Comparison of ENCODE assay signal across 14 cellular contexts in the genomic region with DNA sequence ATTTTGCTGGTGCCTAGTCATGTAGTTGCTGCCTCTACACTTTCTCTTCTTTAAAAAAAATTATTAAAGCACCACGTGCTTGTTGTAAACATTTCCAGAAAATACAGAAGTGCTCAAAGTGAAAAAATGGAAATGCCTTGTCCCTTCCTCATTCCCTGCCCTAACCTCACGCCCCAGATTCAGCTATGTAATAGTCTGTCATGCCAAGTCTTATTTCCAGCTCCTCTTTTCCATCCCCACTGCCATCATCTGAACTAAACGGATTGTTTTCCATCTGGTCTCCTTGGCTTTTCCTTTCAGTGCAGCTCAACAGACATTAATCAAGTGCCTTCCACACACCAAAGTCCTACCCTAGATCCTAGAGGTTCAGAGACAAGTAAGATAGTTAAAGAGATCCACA. TPM values are rescaled to one million over a fixed set of nuclear protein-coding genes. Genes with fewer than 3 reads are reported as not detected.
A peak's percentile ranks its signal among the peaks of the same experiment; 100 is the strongest.
DNase-seq lines count a peak whose midpoint lies in the region; ATAC-seq and TF ChIP-seq lines count a peak whose summit lies in the region.
"Had no signal": no experiment of that assay in that cellular context is flagged by ENCODE, and none has a peak within 500 bp of the region (broad histone marks: within the 10 kb centered on the region; RNA-seq: fewer than 3 reads in every experiment).

No MANE protein-coding gene starts in this region.

- peak overlapping the region; percentile 11 to 73 for H3K4me3 Mint-ChIP-seq in CD14-positive monocyte
- H3K4me3 Mint-ChIP-seq in activated T-helper 17 cell treated with anti-CD3 and anti-CD28 coated beads, Interleukin-2, amount 50 U/mL, for 72 hours: no peak overlapping the region
- no peak overlapping the region for H3K4me3 Mint-ChIP-seq in activated CD4-positive, alpha-beta memory T cell treated with anti-CD3 and anti-CD28 coated beads for 36 hours

- H3K36me3 Mint-ChIP-seq in CD14-positive monocyte: peaks cover 2% of the 10 kb centered on the region in 2 donors
- no peaks in the 10 kb centered on the region for H3K36me3 Mint-ChIP-seq in activated T-helper 17 cell treated with anti-CD3 and anti-CD28 coated beads, Interleukin-2, amount 50 U/mL, for 72 hours (ENCODE audit: low read depth)
- H3K36me3 Mint-ChIP-seq in activated CD4-positive, alpha-beta memory T cell treated with anti-CD3 and anti-CD28 coated beads for 36 hours: no peaks in the 10 kb centered on the region

- DNase-seq in CD14-positive monocyte (ENCODE audit: low spot score) (no peak), left cardiac atrium (no peak), midbrain (lab: John Stamatoyannopoulos, UW) (no peak), NCI-H446 (lab: John Stamatoyannopoulos, UW) (no peak)
- DNase-seq in activated CD4-positive, alpha-beta memory T cell treated with anti-CD3 and anti-CD28 coated beads for 36 hours: no peak
- DNase-seq: activated CD8-positive, alpha-beta memory T cell treated with anti-CD3 and anti-CD28 coated beads, Interleukin-2, amount 50 U/mL, for 4 hours; H7; KG1; PC-9; T-helper 9 cell had no signal

- no peaks in the 10 kb centered on the region for H3K27me3 ChIP-seq in rectal smooth muscle tissue (ENCODE audit: control insufficient read depth, insufficient read depth, low read length)

- peaks cover 0 to 5% (median 0%) of the 10 kb centered on the region in 7 donors for H3K9me3 Mint-ChIP-seq in CD14-positive monocyte
- no peaks in the 10 kb centered on the region for H3K9me3 Mint-ChIP-seq in activated T-helper 17 cell treated with anti-CD3 and anti-CD28 coated beads, Interleukin-2, amount 50 U/mL, for 72 hours
- H3K9me3 Mint-ChIP-seq in activated CD4-positive, alpha-beta memory T cell treated with anti-CD3 and anti-CD28 coated beads for 36 hours: no peaks in the 10 kb centered on the region

- peaks cover 35% of the 10 kb centered on the region for H3K4me1 Mint-ChIP-seq in CD14-positive monocyte
- peaks cover 16% of the 10 kb centered on the region for H3K4me1 Mint-ChIP-seq in activated T-helper 17 cell treated with anti-CD3 and anti-CD28 coated beads, Interleukin-2, amount 50 U/mL, for 72 hours
- H3K4me1 Mint-ChIP-seq in activated CD4-positive, alpha-beta memory T cell treated with anti-CD3 and anti-CD28 coated beads for 36 hours (ENCODE audit: low read depth): peaks cover 14% of the 10 kb centered on the region

- no peak for TF ChIP-seq CTCF in CD14-positive monocyte (IDR thresholded peaks at IDR 0.05)

- CTCF ChIA-PET in activated CD4-positive, alpha-beta memory T cell treated with anti-CD3 and anti-CD28 coated beads for 36 hours (lab: Charles Lee): interaction anchor here (0.8 to 1.2 kb wide), 4 partner anchors 21 to 519 kb away, joined by 3 to 4 read pairs (median 3); partner anchors contain the start of gene IQGAP1

- POLR2A ChIA-PET in activated CD4-positive, alpha-beta memory T cell treated with anti-CD3 and anti-CD28 coated beads for 36 hours (lab: Charles Lee): no interaction called here

- no peak overlapping the region for H3K9ac ChIP-seq in rectal smooth muscle tissue (ENCODE audit: low read length)

- H3K4me3 ChIP-seq in rectal smooth muscle tissue (ENCODE audit: low read length): no peak overlapping the region
- H3K4me3 ChIP-seq: PC-9 had no signal

- H3K27ac Mint-ChIP-seq in CD14-positive monocyte: peak overlapping the region; percentile 65 to 91 (median 88)
- peak overlapping the region; percentile 20 for H3K27ac Mint-ChIP-seq in activated T-helper 17 cell treated with anti-CD3 and anti-CD28 coated beads, Interleukin-2, amount 50 U/mL, for 72 hours
- no peak overlapping the region for H3K27ac Mint-ChIP-seq in activated CD4-positive, alpha-beta memory T cell treated with anti-CD3 and anti-CD28 coated beads for 36 hours

- H3K27me3 Mint-ChIP-seq in CD14-positive monocyte (ENCODE audit: low read depth in 3 of 3): peaks cover 3 to 9% (median 5%) of the 10 kb centered on the region in 3 donors
- H3K27me3 Mint-ChIP-seq in activated T-helper 17 cell treated with anti-CD3 and anti-CD28 coated beads, Interleukin-2, amount 50 U/mL, for 72 hours: no peaks in the 10 kb centered on the region
- no peaks in the 10 kb centered on the region for H3K27me3 Mint-ChIP-seq in activated CD4-positive, alpha-beta memory T cell treated with anti-CD3 and anti-CD28 coated beads for 36 hours

- peak overlapping the region; percentile 77 for H3K27ac ChIP-seq in rectal smooth muscle tissue (ENCODE audit: low read depth, low read length)
- H3K27ac ChIP-seq: C4-2B, PC-9 had no signal

- H3K4me1 ChIP-seq in rectal smooth muscle tissue (ENCODE audit: control insufficient read depth, insufficient read depth, low read length): peaks cover 18% of the 10 kb centered on the region

- ATAC-seq in activated T-helper 17 cell treated with anti-CD3 and anti-CD28 coated beads, Interleukin-2, amount 50 U/mL, for 72 hours (replicated peaks): no peak
- peak; percentile 66 to 69 for ATAC-seq in left cardiac atrium
- ATAC-seq in HG03442 (IDR thresholded peaks at IDR 0.05; ENCODE audit: unreplicated experiment): no peak

- no peaks in the 10 kb centered on the region for H3K36me3 ChIP-seq in rectal smooth muscle tissue (ENCODE audit: control insufficient read depth, insufficient read depth, low read length)

- intact Hi-C loops in CD14-positive monocyte (cut with micrococcal nuclease) (loop anchor here in 1 of 2 donors (5.0 to 10.0 kb wide), 2 partner anchors 40 to 47 kb away; no protein-coding TSS in a partner anchor), left cardiac atrium (cut with DNase I) (loop anchor here in 1 of 2 donors (10.0 kb wide), 1 partner anchor 117 kb away; no protein-coding TSS in a partner anchor)
- intact Hi-C loops in activated CD4-positive, alpha-beta memory T cell treated with anti-CD3 and anti-CD28 coated beads for 36 hours (cut with micrococcal nuclease): no loop called here

RNA-seq across cellular contexts. Expression of gene ZNF774, which starts 15.5 kb away (rescaled TPM):
- polyA plus RNA-seq in CD14-positive monocyte: under 1 TPM in 1 of 2 donors, not detected in 1; 0.12 TPM
- under 1 TPM; 0.69 to 0.82 TPM for total RNA-seq in activated T-helper 17 cell treated with anti-CD3 and anti-CD28 coated beads, Interleukin-2, amount 50 U/mL, for 72 hours
- total RNA-seq in left cardiac atrium: 1 to 10 TPM; 3.6 to 3.7 TPM
- 1 to 10 TPM in 1 of 2 experiments, under 1 TPM in 1; 0.68 to 1.1 TPM for total RNA-seq in activated CD4-positive, alpha-beta memory T cell treated with anti-CD3 and anti-CD28 coated beads for 36 hours

RNA-seq across cellular contexts. Expression of gene IQGAP1, which starts 20.5 kb away (rescaled TPM):
- 100 to 1,000 TPM; 207 to 276 TPM for polyA plus RNA-seq in CD14-positive monocyte
- 100 to 1,000 TPM; 224 TPM for total RNA-seq in activated T-helper 17 cell treated with anti-CD3 and anti-CD28 coated beads, Interleukin-2, amount 50 U/mL, for 72 hours
- 10 to 100 TPM; 70.4 to 79.2 TPM for total RNA-seq in left cardiac atrium
- total RNA-seq in activated CD4-positive, alpha-beta memory T cell treated with anti-CD3 and anti-CD28 coated beads for 36 hours: 100 to 1,000 TPM; 186 to 207 TPM

Comparison
In these comparisons a context has a peak if more than half of its experiments do, and no peak if none do; other contexts are left out.
1. H3K4me3 Mint-ChIP-seq: peak in CD14-positive monocyte (2 of 2); none in activated T-helper 17 cell treated with anti-CD3 and anti-CD28 coated beads, Interleukin-2, amount 50 U/mL, for 72 hours (single experiment) and activated CD4-positive, alpha-beta memory T cell treated with anti-CD3 and anti-CD28 coated beads for 36 hours (single experiment).
2. ATAC-seq: peak in left cardiac atrium (2 of 2); none in activated T-helper 17 cell treated with anti-CD3 and anti-CD28 coated beads, Interleukin-2, amount 50 U/mL, for 72 hours (single experiment) and HG03442 (single experiment).